9 cellular contexts compared by ENCODE assay signal in genomic region chr3:114456742-114457141, GRCh38.
DNase-seq lines count a peak whose midpoint lies in the region; ATAC-seq and TF ChIP-seq lines count a peak whose summit lies in the region.
"Had no signal": no experiment of that assay in that cellular context is flagged by ENCODE, and none has a peak within 500 bp of the region (broad histone marks: within the 10 kb centered on the region; RNA-seq: fewer than 3 reads in every experiment).

No MANE protein-coding gene starts in this region.

- DNase-seq in GM13976 (ENCODE audit: low spot score) = peak; percentile 10
- no peak for DNase-seq in SK-N-DZ (ENCODE audit: low spot score)
- DNase-seq in progenitor cell of endocrine pancreas (ENCODE audit: low spot score, unreplicated experiment) = no peak
- DNase-seq in erythroblast (lab: John Stamatoyannopoulos, UW) = no peak
- DNase-seq in occipital lobe (lab: John Stamatoyannopoulos, UW) = no peak
- DNase-seq: foreskin fibroblast had no signal

- peak overlapping the region; percentile 30; the same call in 1 of the 2 replicates for H3K4me3 ChIP-seq in OCI-LY3 (ENCODE audit: low read length)

- no peaks in the 10 kb centered on the region for H3K9me3 Mint-ChIP-seq in progenitor cell of endocrine pancreas (ENCODE audit: low read depth)

- H3K27ac Mint-ChIP-seq in progenitor cell of endocrine pancreas = no peak overlapping the region

- no peaks in the 10 kb centered on the region for H4K20me1 ChIP-seq in OCI-LY3 (ENCODE audit: insufficient read depth, low read length)

- H3K27ac ChIP-seq in OCI-LY3 (ENCODE audit: low read length) = no peak overlapping the region; the same call in 1 of the 2 replicates

- in situ Hi-C loops in GM13976 (cut with MboI; ENCODE audit: low sequenced_read_pairs, unreplicated experiment) = no loop called here

- H3K4me2 ChIP-seq in OCI-LY3 (ENCODE audit: low read length) = peak overlapping the region; percentile 47

- no peaks in the 10 kb centered on the region for H3K36me3 Mint-ChIP-seq in progenitor cell of endocrine pancreas (ENCODE audit: insufficient read depth)

- H3K27me3 Mint-ChIP-seq in progenitor cell of endocrine pancreas = no peaks in the 10 kb centered on the region

- H3K27me3 ChIP-seq in OCI-LY3 (ENCODE audit: low read depth, low read length) = peaks cover 48% of the 10 kb centered on the region

- no peak for TF ChIP-seq POLR2A in erythroblast (IDR thresholded peaks at IDR 0.05; ENCODE audit: low read length)

- H3K9ac ChIP-seq in OCI-LY3 (ENCODE audit: low read length) = no peak overlapping the region

- TF ChIP-seq CTCF in GM13976 (IDR thresholded peaks at IDR 0.05; ENCODE audit: borderline replicate concordance, control extremely low read depth, extremely low read depth, insufficient read depth, missing control alignments) = no peak
- no peak for TF ChIP-seq CTCF in OCI-LY3 (IDR thresholded peaks at IDR 0.05; ENCODE audit: low read depth, low read length)
- no peak for TF ChIP-seq CTCF in progenitor cell of endocrine pancreas (IDR thresholded peaks at IDR 0.05; ENCODE audit: unreplicated experiment)

- peaks cover 27% of the 10 kb centered on the region for H3K4me1 Mint-ChIP-seq in progenitor cell of endocrine pancreas (ENCODE audit: low read depth)

- peaks cover 63% of the 10 kb centered on the region for H3K4me1 ChIP-seq in OCI-LY3 (ENCODE audit: low read length)

- H3K79me2 ChIP-seq in OCI-LY3 (ENCODE audit: low read length) = no peaks in the 10 kb centered on the region

- peak; percentile 77 for ATAC-seq in GM19452 (IDR thresholded peaks at IDR 0.05; ENCODE audit: unreplicated experiment)
- ATAC-seq in HG02981 (IDR thresholded peaks at IDR 0.05; ENCODE audit: unreplicated experiment) = peak; percentile 78

- H3K4me3 Mint-ChIP-seq in progenitor cell of endocrine pancreas (ENCODE audit: low read depth) = no peak overlapping the region

- H3K9me3 ChIP-seq in OCI-LY3 (ENCODE audit: insufficient read depth, low read length) = no peaks in the 10 kb centered on the region

- no peaks in the 10 kb centered on the region for H3K36me3 ChIP-seq in OCI-LY3 (replicated peaks; ENCODE audit: low read depth, low read length)

- no peak overlapping the region for H2AFZ ChIP-seq in OCI-LY3 (ENCODE audit: low read depth, low read length)
